Comparison of ENCODE assay signal across 23 cellular contexts in the genomic region with DNA sequence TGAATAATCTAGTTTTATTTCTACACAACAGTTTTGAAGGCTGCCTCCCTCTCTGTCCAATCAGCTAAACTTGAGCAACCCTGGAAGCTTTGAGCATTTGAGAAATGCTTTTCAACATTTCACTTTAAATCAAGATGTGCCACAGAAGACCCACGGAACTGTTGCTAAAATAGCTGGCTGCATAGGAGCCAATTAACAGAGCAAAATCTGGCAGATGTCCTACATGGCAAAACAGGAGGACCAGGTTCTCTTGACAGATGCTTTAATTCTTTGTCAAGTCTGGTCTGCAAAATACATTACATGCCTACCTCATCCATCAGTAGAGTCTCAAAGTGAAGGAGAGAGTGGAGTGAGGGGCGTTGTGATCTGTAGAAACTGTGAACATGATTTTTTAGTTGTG.
"Had no signal": no experiment of that assay in that cellular context is flagged by ENCODE, and none has a peak within 500 bp of the region (broad histone marks: within the 10 kb centered on the region; RNA-seq: fewer than 3 reads in every experiment).

No MANE protein-coding gene starts in this region.

- H3K4me3 ChIP-seq: cardiac muscle cell, lower lobe of right lung, right atrium auricular region, spleen, thoracic aorta, vagina had no signal

- H3K36me3 ChIP-seq: cardiac muscle cell, lower lobe of right lung, right atrium auricular region, spleen, thoracic aorta, vagina had no signal

- H3K27me3 ChIP-seq: cardiac muscle cell, foreskin keratinocyte, right atrium auricular region, spleen, vagina had no signal

- H3K27me3 Mint-ChIP-seq: activated naive CD4-positive, alpha-beta T cell treated with anti-CD3 and anti-CD28 coated beads, Interleukin-2, amount 10 ng/mL, durations not matched to agents 7 days and 5 days; type B pancreatic cell had no signal

- H3K27ac Mint-ChIP-seq: activated B cell treated with CpG ODN at 0.5 μM for 24 hours; activated CD4-positive, alpha-beta memory T cell treated with anti-CD3 and anti-CD28 coated beads for 36 hours; activated naive CD4-positive, alpha-beta T cell treated with anti-CD3 and anti-CD28 coated beads, Interleukin-2, amount 10 ng/mL, durations not matched to agents 7 days and 5 days; activated T-cell treated with anti-CD3 and anti-CD28 coated beads, Interleukin-2, amount 50 U/mL, for 72 hours; mesothelial cell of epicardium; naive thymus-derived CD8-positive, alpha-beta T cell; type B pancreatic cell had no signal

- H3K4me1 ChIP-seq: lower lobe of right lung, spleen, vagina had no signal

- H3K4me3 Mint-ChIP-seq: activated B cell treated with CpG ODN at 0.5 μM for 24 hours; activated CD4-positive, alpha-beta memory T cell treated with anti-CD3 and anti-CD28 coated beads for 36 hours; activated naive CD4-positive, alpha-beta T cell treated with anti-CD3 and anti-CD28 coated beads, Interleukin-2, amount 10 ng/mL, durations not matched to agents 7 days and 5 days; activated T-cell treated with anti-CD3 and anti-CD28 coated beads, Interleukin-2, amount 50 U/mL, for 72 hours; mesothelial cell of epicardium; naive thymus-derived CD8-positive, alpha-beta T cell; type B pancreatic cell had no signal

- ATAC-seq: activated T-cell treated with anti-CD3 and anti-CD28 coated beads, Interleukin-2, amount 50 U/mL, for 72 hours; foreskin keratinocyte; left lobe of liver; lower lobe of right lung; naive thymus-derived CD8-positive, alpha-beta T cell had no signal

- H3K9me3 ChIP-seq: lower lobe of right lung, right atrium auricular region, spleen, thoracic aorta, vagina had no signal

- H3K4me1 Mint-ChIP-seq: activated B cell treated with CpG ODN at 0.5 μM for 24 hours; activated naive CD4-positive, alpha-beta T cell treated with anti-CD3 and anti-CD28 coated beads, Interleukin-2, amount 10 ng/mL, durations not matched to agents 7 days and 5 days had no signal

- H3K27ac ChIP-seq: cardiac muscle cell, foreskin keratinocyte, lower lobe of right lung, right atrium auricular region, spleen, thoracic aorta, vagina had no signal

- DNase-seq: activated B cell treated with CpG ODN at 0.5 μM for 24 hours; activated CD4-positive, alpha-beta memory T cell treated with anti-CD3 and anti-CD28 coated beads for 36 hours; activated CD4-positive, alpha-beta T cell treated with anti-CD3 and anti-CD28 coated beads for 48 hours; activated effector memory CD4-positive, alpha-beta T cell treated with anti-CD3 and anti-CD28 coated beads, Interleukin-2, amount 50 U/mL, for 16 hours; activated naive CD4-positive, alpha-beta T cell treated with anti-CD3 and anti-CD28 coated beads, Interleukin-2, amount 10 ng/mL, durations not matched to agents 7 days and 5 days; activated T-cell treated with anti-CD3 and anti-CD28 coated beads, Interleukin-2, amount 50 U/mL, for 72 hours; amygdala; effector CD8-positive, alpha-beta T cell; erythroblast; foreskin keratinocyte; lower lobe of right lung; naive thymus-derived CD8-positive, alpha-beta T cell; spleen; stimulated activated CD4-positive, alpha-beta T cell treated with anti-CD3 and anti-CD28 coated beads, Interleukin-4, amount 100 ng/mL, for 24 hours; stimulated activated naive CD4-positive, alpha-beta T cell treated with Interleukin-2 at 50 U/mL for 16 hours; T1000 had no signal

- H3K9me3 Mint-ChIP-seq: activated B cell treated with CpG ODN at 0.5 μM for 24 hours; activated CD4-positive, alpha-beta memory T cell treated with anti-CD3 and anti-CD28 coated beads for 36 hours; activated naive CD4-positive, alpha-beta T cell treated with anti-CD3 and anti-CD28 coated beads, Interleukin-2, amount 10 ng/mL, durations not matched to agents 7 days and 5 days; mesothelial cell of epicardium; type B pancreatic cell had no signal

- H3K36me3 Mint-ChIP-seq: activated CD4-positive, alpha-beta memory T cell treated with anti-CD3 and anti-CD28 coated beads for 36 hours; activated naive CD4-positive, alpha-beta T cell treated with anti-CD3 and anti-CD28 coated beads, Interleukin-2, amount 10 ng/mL, durations not matched to agents 7 days and 5 days; mesothelial cell of epicardium; naive thymus-derived CD8-positive, alpha-beta T cell; type B pancreatic cell had no signal
